In genomic region chr21:36065497-36066036, GRCh38 we compare ENCODE assay signal across 9 cellular contexts. TPM values are rescaled to one million over a fixed set of nuclear protein-coding genes. Genes with fewer than 3 reads are reported as not detected.
A peak's percentile ranks its signal among the peaks of the same experiment; 100 is the strongest.
DNase-seq lines count a peak whose midpoint lies in the region; ATAC-seq and TF ChIP-seq lines count a peak whose summit lies in the region.
"Had no signal": no experiment of that assay in that cellular context is flagged by ENCODE, and none has a peak within 500 bp of the region (broad histone marks: within the 10 kb centered on the region; RNA-seq: fewer than 3 reads in every experiment).

No MANE protein-coding gene starts in this region.

- TF ChIP-seq CTCF in tibial nerve (IDR thresholded peaks at IDR 0.05): no peak

- peaks cover 36% of the 10 kb centered on the region for H3K4me1 Mint-ChIP-seq in activated T-cell treated with anti-CD3 and anti-CD28 coated beads, Interleukin-2, amount 50 U/mL, for 72 hours (ENCODE audit: low read depth)

- H3K4me3 ChIP-seq in duodenal mucosa (ENCODE audit: low read depth in 1 of 2, low read length in 2 of 2) (peak overlapping the region; percentile 23 to 40), tibial nerve (no peak overlapping the region)

- no peaks in the 10 kb centered on the region for H3K27me3 ChIP-seq in duodenal mucosa (ENCODE audit: control insufficient read depth in 1 of 2, insufficient read depth in 2 of 2, low read length in 2 of 2)
- no peaks in the 10 kb centered on the region for H3K27me3 ChIP-seq in tibial nerve

- 46 to 82% methylated on average over 3 of the region's 3 CpGs for WGBS in tibial nerve, 2 donors

- no peak for TF ChIP-seq EP300 in tibial nerve (IDR thresholded peaks at IDR 0.05)

- ATAC-seq in activated T-cell treated with anti-CD3 and anti-CD28 coated beads, Interleukin-2, amount 50 U/mL, for 72 hours (replicated peaks in 1 of 2): peak; percentile 19 to 28
- ATAC-seq in stimulated activated naive CD8-positive, alpha-beta T cell treated with anti-CD3 and anti-CD28 coated beads, Interleukin-15, Interleukin-2, amounts not matched to agents 100 U/mL and 50 U/mL, for 24 hours: peak; percentile 50
- ATAC-seq in GM18519 (IDR thresholded peaks at IDR 0.05; ENCODE audit: low FRiP score, unreplicated experiment): no peak
- ATAC-seq: CD8-positive, alpha-beta T cell had no signal

- H3K9me3 Mint-ChIP-seq in activated T-cell treated with anti-CD3 and anti-CD28 coated beads, Interleukin-2, amount 50 U/mL, for 72 hours: peaks cover 4 to 5% of the 10 kb centered on the region in 2 donors

- H3K4me1 ChIP-seq in duodenal mucosa (ENCODE audit: control insufficient read depth in 1 of 2, insufficient read depth in 2 of 2, low read length in 2 of 2) (peaks cover 27 to 40% of the 10 kb centered on the region in 2 donors), tibial nerve (peaks cover 0 to 15% (median 6%) of the 10 kb centered on the region in 4 donors)

- H3K9me3 ChIP-seq in duodenal mucosa (ENCODE audit: control insufficient read depth in 1 of 2, low read length in 2 of 2) (peaks cover 4 to 6% of the 10 kb centered on the region in 2 donors), tibial nerve (peaks cover 0 to 3% (median 0%) of the 10 kb centered on the region in 4 donors)

- H3K36me3 Mint-ChIP-seq in activated T-cell treated with anti-CD3 and anti-CD28 coated beads, Interleukin-2, amount 50 U/mL, for 72 hours (ENCODE audit: insufficient read depth in 2 of 2): peaks cover 6 to 9% of the 10 kb centered on the region in 2 donors

- TF ChIP-seq POLR2A in tibial nerve (IDR thresholded peaks at IDR 0.05): no peak

- H3K36me3 ChIP-seq in duodenal mucosa (ENCODE audit: control insufficient read depth in 1 of 2, insufficient read depth in 2 of 2, low read length in 2 of 2): peaks cover 0 to 5% of the 10 kb centered on the region in 2 donors
- H3K36me3 ChIP-seq in tibial nerve: no peaks in the 10 kb centered on the region

- no peaks in the 10 kb centered on the region for H3K27me3 Mint-ChIP-seq in activated T-cell treated with anti-CD3 and anti-CD28 coated beads, Interleukin-2, amount 50 U/mL, for 72 hours (ENCODE audit: low read depth)

- H3K27ac ChIP-seq in duodenal mucosa (ENCODE audit: low read depth, low read length) (no peak overlapping the region), tibial nerve (no peak overlapping the region)

- H3K9ac ChIP-seq in duodenal mucosa (ENCODE audit: low read depth in 1 of 2, low read length in 2 of 2): peak overlapping the region in 1 of 2 donors; percentile 7

- peak overlapping the region; percentile 43 for H3K27ac Mint-ChIP-seq in activated T-cell treated with anti-CD3 and anti-CD28 coated beads, Interleukin-2, amount 50 U/mL, for 72 hours
- H3K27ac Mint-ChIP-seq: CD8-positive, alpha-beta T cell had no signal

- peak; percentile 24 to 27 for DNase-seq in activated T-cell treated with anti-CD3 and anti-CD28 coated beads, Interleukin-2, amount 50 U/mL, for 72 hours
- DNase-seq in activated T-cell treated with anti-CD3 and anti-CD28 coated beads, Interleukin-2, amount 50 U/mL, for 1 hour: no peak
- peak; percentile 81 for DNase-seq in OCI-M1 (lab: John Stamatoyannopoulos, UW)
- no peak for DNase-seq in stimulated activated naive CD8-positive, alpha-beta T cell treated with anti-CD3 and anti-CD28 coated beads, Interleukin-15, Interleukin-2, amounts not matched to agents 100 U/mL and 50 U/mL, for 24 hours
- no peak for DNase-seq in NCI-H1694 (lab: John Stamatoyannopoulos, UW)
- no peak for DNase-seq in tibial nerve (ENCODE audit: low spot score in 2 of 2)
- DNase-seq: CD8-positive, alpha-beta T cell had no signal

- no peak overlapping the region for H3K4me3 Mint-ChIP-seq in activated T-cell treated with anti-CD3 and anti-CD28 coated beads, Interleukin-2, amount 50 U/mL, for 72 hours
- H3K4me3 Mint-ChIP-seq: CD8-positive, alpha-beta T cell had no signal

RNA-seq across cellular contexts. Expression of gene CBR1, which starts 4.3 kb away (rescaled TPM):
- total RNA-seq in activated T-cell treated with anti-CD3 and anti-CD28 coated beads, Interleukin-2, amount 50 U/mL, for 72 hours: 10 to 100 TPM; 17.0 to 38.5 TPM
- total RNA-seq in tibial nerve: 100 to 1,000 TPM; 159 to 406 (median 222) TPM

RNA-seq across cellular contexts. Expression of gene SETD4, which starts 5.2 kb away (rescaled TPM):
- total RNA-seq in activated T-cell treated with anti-CD3 and anti-CD28 coated beads, Interleukin-2, amount 50 U/mL, for 72 hours: 10 to 100 TPM; 14.0 to 16.7 TPM
- 10 to 100 TPM; 27.6 to 41.1 (median 31.1) TPM for total RNA-seq in tibial nerve

Comparison
In these comparisons a context has a peak if more than half of its experiments do, and no peak if none do; other contexts are left out.
1. DNase-seq: peak in activated T-cell treated with anti-CD3 and anti-CD28 coated beads, Interleukin-2, amount 50 U/mL, for 72 hours (2 of 2) and OCI-M1 (single experiment); none in activated T-cell treated with anti-CD3 and anti-CD28 coated beads, Interleukin-2, amount 50 U/mL, for 1 hour (single experiment), stimulated activated naive CD8-positive, alpha-beta T cell treated with anti-CD3 and anti-CD28 coated beads, Interleukin-15, Interleukin-2, amounts not matched to agents 100 U/mL and 50 U/mL, for 24 hours (single experiment), NCI-H1694 (single experiment) and tibial nerve (0 of 2).
2. H3K4me3 ChIP-seq: peak in duodenal mucosa (2 of 2); none in tibial nerve (0 of 4).
3. RNA of gene CBR1, which starts 4.3 kb away (total RNA-seq): 159 to 406 TPM in tibial nerve; 17.0 to 38.5 TPM in activated T-cell treated with anti-CD3 and anti-CD28 coated beads, Interleukin-2, amount 50 U/mL, for 72 hours; every median in the first group is over 4 times any median in the second.